20 cellular contexts compared by ENCODE assay signal in genomic region chr15:26443321-26443720, GRCh38.
"Had no signal": no experiment of that assay in that cellular context is flagged by ENCODE, and none has a peak within 500 bp of the region (broad histone marks: within the 10 kb centered on the region; RNA-seq: fewer than 3 reads in every experiment).

No MANE protein-coding gene starts in this region.

- H3K27ac Mint-ChIP-seq: dendritic cell treated with granulocyte-macrophage colony-stimulating factor and Interleukin-4, amounts not matched to agents 40 ng/mL and 50 ng/mL, for 4 days; naive thymus-derived CD4-positive, alpha-beta T cell; nephron progenitor cell; type B pancreatic cell had no signal

- H3K4me1 ChIP-seq: esophagus squamous epithelium, gastroesophageal sphincter, psoas muscle, uterus had no signal

- H3K9me3 ChIP-seq: esophagus squamous epithelium, gastroesophageal sphincter, neutrophil, psoas muscle, uterus had no signal

- H2AFZ ChIP-seq: hepatocyte had no signal

- H3K4me2 ChIP-seq: hepatocyte had no signal

- H3K27ac ChIP-seq: esophagus squamous epithelium, gastroesophageal sphincter, hepatocyte, neutrophil, psoas muscle, uterus had no signal

- H3K36me3 ChIP-seq: esophagus squamous epithelium, gastroesophageal sphincter, neutrophil, uterus had no signal

- H3K27me3 ChIP-seq: esophagus squamous epithelium, gastroesophageal sphincter, hepatocyte, neutrophil, uterus had no signal

- H3K4me3 Mint-ChIP-seq: dendritic cell treated with granulocyte-macrophage colony-stimulating factor and Interleukin-4, amounts not matched to agents 40 ng/mL and 50 ng/mL, for 4 days; naive thymus-derived CD4-positive, alpha-beta T cell; nephron progenitor cell; type B pancreatic cell had no signal

- H3K36me3 Mint-ChIP-seq: naive thymus-derived CD4-positive, alpha-beta T cell; type B pancreatic cell had no signal

- H3K4me3 ChIP-seq: esophagus squamous epithelium, gastroesophageal sphincter, hepatocyte, psoas muscle, uterus had no signal

- H3K4me1 Mint-ChIP-seq: naive thymus-derived CD4-positive, alpha-beta T cell had no signal

- DNase-seq: esophagus squamous epithelium; foreskin fibroblast; glutamatergic neuron; kidney; left colon; mammary epithelial cell; naive thymus-derived CD4-positive, alpha-beta T cell; nephron progenitor cell; psoas muscle; retina; small intestine; stimulated activated CD4-positive, alpha-beta T cell treated with anti-CD3 and anti-CD28 coated beads, Interleukin-12 subunit alpha, Interleukin-12 subunit beta, amount 100 ng/mL, for 4 hours; stimulated activated naive CD4-positive, alpha-beta T cell treated with Interleukin-2 at 50 U/mL for 16 hours; uterus had no signal

- H3K79me2 ChIP-seq: hepatocyte had no signal

- FAIRE-seq: colon, kidney, small intestine had no signal

- H3K27me3 Mint-ChIP-seq: dendritic cell treated with granulocyte-macrophage colony-stimulating factor and Interleukin-4, amounts not matched to agents 40 ng/mL and 50 ng/mL, for 4 days; naive thymus-derived CD4-positive, alpha-beta T cell; type B pancreatic cell had no signal

- ATAC-seq: gastroesophageal sphincter; left colon; naive thymus-derived CD4-positive, alpha-beta T cell; psoas muscle had no signal
